ENCODE assay signal across 13 cellular contexts in genomic region chr11:61756147-61756451, GRCh38. TPM values are rescaled to one million over a fixed set of nuclear protein-coding genes. Genes with fewer than 3 reads are reported as not detected.
DNase-seq lines count a peak whose midpoint lies in the region; ATAC-seq, FAIRE-seq and TF ChIP-seq lines count a peak whose summit lies in the region.
"Had no signal": no experiment of that assay in that cellular context is flagged by ENCODE, and none has a peak within 500 bp of the region (broad histone marks: within the 10 kb centered on the region; RNA-seq: fewer than 3 reads in every experiment).

No MANE protein-coding gene starts in this region.

- no peak for FAIRE-seq in pancreas (lab: Jason Lieb, UNC)

- peaks cover 22% of the 10 kb centered on the region for H3K4me1 Mint-ChIP-seq in CD14-positive monocyte
- H3K4me1 Mint-ChIP-seq in endodermal cell: peaks cover 35% of the 10 kb centered on the region

- H3K4me3 Mint-ChIP-seq in CD14-positive monocyte: no peak overlapping the region
- H3K4me3 Mint-ChIP-seq in endodermal cell: no peak overlapping the region
- H3K4me3 Mint-ChIP-seq: memory B cell had no signal

- H3K4me1 ChIP-seq in SJSA1 (replicated peaks) (peaks cover 32% of the 10 kb centered on the region), endodermal cell (ENCODE audit: control insufficient read depth, insufficient read depth, low read length) (peaks cover 37% of the 10 kb centered on the region), pancreas (peaks cover 31 to 45% (median 38%) of the 10 kb centered on the region in 3 donors), colonic mucosa (peaks cover 11% of the 10 kb centered on the region)
- H3K4me1 ChIP-seq: parathyroid adenoma had no signal

- ATAC-seq in pancreas: no peak
- ATAC-seq in GM21737 (IDR thresholded peaks at IDR 0.05; ENCODE audit: unreplicated experiment): no peak

- intact Hi-C loops in CD14-positive monocyte (cut with micrococcal nuclease): no loop called here
- intact Hi-C loops in pancreas (cut with DNase I): no loop called here
- intact Hi-C loops in colonic mucosa (cut with DNase I): no loop called here

- H3K9ac ChIP-seq in endodermal cell (ENCODE audit: extremely low read depth, low read length, poor library complexity, severe bottlenecking): no peak overlapping the region
- H3K9ac ChIP-seq in colonic mucosa (ENCODE audit: low read depth in 2 of 2, low read length in 2 of 2): peak overlapping the region in 1 of 2 donors; percentile 43
- H3K9ac ChIP-seq: parathyroid adenoma had no signal

- H3K27me3 Mint-ChIP-seq in CD14-positive monocyte (ENCODE audit: low read depth in 3 of 3) (peaks cover 20 to 31% (median 27%) of the 10 kb centered on the region in 3 donors), endodermal cell (ENCODE audit: insufficient read depth) (peaks cover 24% of the 10 kb centered on the region)

- WGBS in endodermal cell (ENCODE audit: insufficient coverage in 1 of 2, insufficient read length in 1 of 2), 2 experiments: 60 to 84% methylated on average over 1 to 4 of the region's 4 CpGs
- WGBS in pancreas, 2 donors: 49 to 55% methylated on average over 3 to 4 of the region's 4 CpGs

- 0 out of 2 replicates have a peak, but pooled peaks cover 5% of the 10 kb centered on the region for H3K27me3 ChIP-seq in SJSA1 (replicated peaks)
- no peaks in the 10 kb centered on the region for H3K27me3 ChIP-seq in endodermal cell (ENCODE audit: control insufficient read depth, insufficient read depth, low read length, poor library complexity, severe bottlenecking)
- no peaks in the 10 kb centered on the region for H3K27me3 ChIP-seq in pancreas
- H3K27me3 ChIP-seq in colonic mucosa: no peaks in the 10 kb centered on the region

- H3K9me3 Mint-ChIP-seq in CD14-positive monocyte: peaks cover 0 to 6% (median 0%) of the 10 kb centered on the region in 7 donors
- no peaks in the 10 kb centered on the region for H3K9me3 Mint-ChIP-seq in endodermal cell
- H3K9me3 Mint-ChIP-seq: memory B cell had no signal

- H3K4me3 ChIP-seq in SJSA1 (no peak overlapping the region), endodermal cell (ENCODE audit: low read length) (no peak overlapping the region), pancreas (peak overlapping the region in 2 of 4 donors; percentile 72 to 82), colonic mucosa (no peak overlapping the region)

- H3K9me3 ChIP-seq in SJSA1 (replicated peaks) (no peaks in the 10 kb centered on the region; the same call in 1 of the 2 replicates), endodermal cell (ENCODE audit: control insufficient read depth, low read length) (no peaks in the 10 kb centered on the region), pancreas (no peaks in the 10 kb centered on the region), colonic mucosa (no peaks in the 10 kb centered on the region)

- H3K27ac Mint-ChIP-seq in CD14-positive monocyte (peak overlapping the region in 4 of 7 donors; percentile 54 to 71 (median 65)), endodermal cell (peak overlapping the region; percentile 71)
- H3K27ac Mint-ChIP-seq: memory B cell had no signal

- no peak for TF ChIP-seq CTCF in CD14-positive monocyte (IDR thresholded peaks at IDR 0.05)
- TF ChIP-seq CTCF in endodermal cell (conservative IDR thresholded peaks at IDR 0.05): no peak
- TF ChIP-seq CTCF in pancreas (IDR thresholded peaks at IDR 0.05): no peak
- no peak for TF ChIP-seq CTCF in colonic mucosa (IDR thresholded peaks at IDR 0.05)

- DNase-seq in CD14-positive monocyte (ENCODE audit: low spot score) (no peak), SJSA1 (ENCODE audit: low read depth in 1 of 2, low spot score in 2 of 2) (no peak), endodermal cell (no peak), pancreas (no peak), NCI-H2196 (lab: John Stamatoyannopoulos, UW; ENCODE audit: unreplicated experiment) (no peak), colonic mucosa (no peak), NCI-H187 (lab: John Stamatoyannopoulos, UW) (no peak)
- DNase-seq: KBM-7, NCI-H1417 treated with DMSO at 0.1 percent for 48 hours, WERI-Rb-1 had no signal

- 0 out of 2 replicates have a peak, but pooled peaks cover 2% of the 10 kb centered on the region for H3K36me3 ChIP-seq in SJSA1
- H3K36me3 ChIP-seq in endodermal cell (ENCODE audit: control insufficient read depth, insufficient read depth, low read length): no peaks in the 10 kb centered on the region
- no peaks in the 10 kb centered on the region for H3K36me3 ChIP-seq in pancreas
- no peaks in the 10 kb centered on the region for H3K36me3 ChIP-seq in colonic mucosa
- H3K36me3 ChIP-seq: WERI-Rb-1 had no signal

- H3K36me3 Mint-ChIP-seq in CD14-positive monocyte (peaks cover 0 to 3% of the 10 kb centered on the region in 2 donors), endodermal cell (ENCODE audit: low read depth) (no peaks in the 10 kb centered on the region)
- H3K36me3 Mint-ChIP-seq: memory B cell had no signal

- H3K27ac ChIP-seq in SJSA1 (peak overlapping the region; percentile 57; the same call in 1 of the 2 replicates), endodermal cell (ENCODE audit: low read depth, low read length) (no peak overlapping the region), pancreas (peak overlapping the region; percentile 92 to 97 (median 96)), colonic mucosa (no peak overlapping the region)
- H3K27ac ChIP-seq: parathyroid adenoma, WERI-Rb-1 had no signal

RNA-seq across cellular contexts. Expression of gene MYRF, which starts 3.7 kb away (rescaled TPM):
- polyA plus RNA-seq in CD14-positive monocyte (under 1 TPM in 1 of 2 donors, not detected in 1; 0.18 TPM), pancreas (10 to 100 TPM; 56.3 to 69.3 TPM)
- total RNA-seq in SJSA1 (2014; rRNA removed; shearing (Covaris generic)): 1.4 and 3.1 TPM in 2 replicates
- total RNA-seq in endodermal cell (10 to 100 TPM; 30.3 to 61.7 TPM), pancreas (10 to 100 TPM; 19.1 to 43.9 (median 27.2) TPM), colonic mucosa (10 to 100 TPM in 1 of 2 donors, 1 to 10 TPM in 1; 8.8 to 14.9 TPM)
- 16.6 TPM for polyA plus RNA-seq in endodermal cell (2013, experiment 1 of 2)
- polyA plus RNA-seq in endodermal cell (2013, experiment 2 of 2): 14.9 TPM

RNA-seq across cellular contexts. Expression of gene TMEM258, which starts 36.3 kb away (rescaled TPM):
- polyA plus RNA-seq in CD14-positive monocyte: 100 to 1,000 TPM; 220 to 224 TPM
- 70.2 and 74.5 TPM in 2 replicates for total RNA-seq in SJSA1 (2014; rRNA removed; shearing (Covaris generic))
- 100 to 1,000 TPM; 174 to 180 TPM for total RNA-seq in endodermal cell
- polyA plus RNA-seq in endodermal cell (2013, experiment 1 of 2): 351 TPM
- 284 TPM for polyA plus RNA-seq in endodermal cell (2013, experiment 2 of 2)
- total RNA-seq in pancreas: 100 to 1,000 TPM in 2 of 6 donors, 10 to 100 TPM in 4; 69.8 to 108 (median 94.4) TPM
- 100 to 1,000 TPM in 1 of 2 donors, 10 to 100 TPM in 1; 87.4 to 171 TPM for polyA plus RNA-seq in pancreas
- total RNA-seq in colonic mucosa: 100 to 1,000 TPM; 119 to 149 TPM

RNA-seq across cellular contexts. Expression of gene FEN1, which starts 36.6 kb away (rescaled TPM):
- polyA plus RNA-seq in CD14-positive monocyte (1 to 10 TPM; 4.3 to 6.4 TPM), pancreas (1 to 10 TPM; 2.5 to 4.8 TPM)
- total RNA-seq in SJSA1 (2014; rRNA removed; shearing (Covaris generic)): 181 and 185 TPM in 2 replicates
- total RNA-seq in endodermal cell (10 to 100 TPM; 66.7 to 81.8 TPM), pancreas (1 to 10 TPM; 2.3 to 7.3 (median 5.2) TPM), colonic mucosa (10 to 100 TPM; 14.4 to 67.9 TPM)
- polyA plus RNA-seq in endodermal cell (2013, experiment 1 of 2): 52.7 TPM
- 49.1 TPM for polyA plus RNA-seq in endodermal cell (2013, experiment 2 of 2)

Comparison
In these comparisons a context has a peak if more than half of its experiments do, and no peak if none do; other contexts are left out.
1. H3K27ac ChIP-seq: peak in SJSA1 (single experiment) and pancreas (4 of 4); none in endodermal cell (single experiment) and colonic mucosa (single experiment).